ENCODE assay signal across 1 cellular context in the genomic region with DNA sequence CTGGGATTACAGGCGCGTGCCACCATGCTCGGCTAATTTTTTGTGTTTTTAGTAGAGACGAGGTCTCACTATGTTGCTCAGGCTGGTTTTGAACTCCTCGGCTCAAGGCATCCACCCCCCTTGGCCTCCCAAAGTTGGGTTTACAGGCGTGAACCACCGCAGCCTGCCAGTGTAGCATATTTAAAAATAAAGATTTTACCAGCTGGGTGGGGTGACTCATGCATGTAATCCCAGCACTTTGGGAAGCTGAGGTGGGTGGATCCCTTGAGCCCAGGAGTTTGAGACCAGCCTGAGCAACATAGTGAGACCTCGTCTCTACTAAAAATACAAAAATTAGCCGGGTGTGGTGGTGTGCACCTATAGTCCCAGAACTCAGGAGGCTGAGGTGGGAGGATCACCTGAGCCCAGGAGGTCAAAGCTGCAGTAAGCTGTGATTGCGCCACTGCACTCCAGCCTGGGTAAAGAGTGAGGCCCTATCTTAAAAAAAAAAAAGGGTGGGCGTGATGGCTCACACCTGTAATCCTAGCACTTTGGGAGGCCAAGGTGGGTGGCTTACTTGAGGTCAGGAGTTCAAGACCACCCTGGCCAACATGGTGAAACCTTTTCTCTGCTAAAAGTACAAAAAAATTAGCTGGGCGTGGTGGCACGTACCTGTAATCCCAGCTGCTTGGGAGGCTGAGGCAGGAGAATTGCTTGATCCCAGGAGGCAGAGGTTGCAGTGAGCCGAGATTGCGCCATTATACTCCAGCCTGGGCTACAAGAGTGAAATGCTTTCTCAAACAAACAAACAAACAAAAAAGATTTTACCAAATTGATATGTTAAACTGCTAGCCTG.
TF ChIP-seq lines count a peak whose summit lies in the region.
"Not testable (repeated sequence)": the region's sequence is repeated elsewhere in the genome, so short reads cannot be mapped to it uniquely, and the experiment has no call there.

No MANE protein-coding gene starts in this region.

TF ChIP-seq in K562, 482 proteins besides CTCF, POLR2A, EP300 and RAD21:
- TF ChIP-seq CEBPB (tag; IDR thresholded peaks at IDR 0.05) (peak; percentile 60), ARID1B (IDR thresholded peaks at IDR 0.05) (0 out of 2 replicates have a peak, but pooled peaks have one; percentile 9), JUND (IDR thresholded peaks at IDR 0.05; ENCODE audit: borderline replicate concordance, low read depth, low read length) (0 out of 2 replicates have a peak, but pooled peaks have one; percentile 7), EGR1 (conservative IDR thresholded peaks at IDR 0.05) (peak; percentile 51; the same call in 1 of the 2 replicates)
- TF ChIP-seq JUND (tag; IDR thresholded peaks at IDR 0.05; ENCODE audit: borderline replicate concordance, low read depth, low read length), result not testable (repeated sequence)
- TF ChIP-seq, protein P1, sequence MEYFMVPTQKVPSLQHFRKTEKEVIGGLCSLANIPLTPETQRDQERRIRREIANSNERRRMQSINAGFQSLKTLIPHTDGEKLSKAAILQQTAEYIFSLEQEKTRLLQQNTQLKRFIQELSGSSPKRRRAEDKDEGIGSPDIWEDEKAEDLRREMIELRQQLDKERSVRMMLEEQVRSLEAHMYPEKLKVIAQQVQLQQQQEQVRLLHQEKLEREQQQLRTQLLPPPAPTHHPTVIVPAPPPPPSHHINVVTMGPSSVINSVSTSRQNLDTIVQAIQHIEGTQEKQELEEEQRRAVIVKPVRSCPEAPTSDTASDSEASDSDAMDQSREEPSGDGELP (CRISPR knock-in tag; IDR thresholded peaks at IDR 0.05; ENCODE audit: borderline replicate concordance), result peak; percentile 39; the same call in 1 of the 2 replicates
- TF ChIP-seq, protein P2, sequence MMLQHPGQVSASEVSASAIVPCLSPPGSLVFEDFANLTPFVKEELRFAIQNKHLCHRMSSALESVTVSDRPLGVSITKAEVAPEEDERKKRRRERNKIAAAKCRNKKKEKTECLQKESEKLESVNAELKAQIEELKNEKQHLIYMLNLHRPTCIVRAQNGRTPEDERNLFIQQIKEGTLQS (IDR thresholded peaks at IDR 0.05), result peak; percentile 55
- TF ChIP-seq, protein P2 (CRISPR knock-in tag; conservative IDR thresholded peaks at IDR 0.05), result not testable (repeated sequence)
